In the genomic region with DNA sequence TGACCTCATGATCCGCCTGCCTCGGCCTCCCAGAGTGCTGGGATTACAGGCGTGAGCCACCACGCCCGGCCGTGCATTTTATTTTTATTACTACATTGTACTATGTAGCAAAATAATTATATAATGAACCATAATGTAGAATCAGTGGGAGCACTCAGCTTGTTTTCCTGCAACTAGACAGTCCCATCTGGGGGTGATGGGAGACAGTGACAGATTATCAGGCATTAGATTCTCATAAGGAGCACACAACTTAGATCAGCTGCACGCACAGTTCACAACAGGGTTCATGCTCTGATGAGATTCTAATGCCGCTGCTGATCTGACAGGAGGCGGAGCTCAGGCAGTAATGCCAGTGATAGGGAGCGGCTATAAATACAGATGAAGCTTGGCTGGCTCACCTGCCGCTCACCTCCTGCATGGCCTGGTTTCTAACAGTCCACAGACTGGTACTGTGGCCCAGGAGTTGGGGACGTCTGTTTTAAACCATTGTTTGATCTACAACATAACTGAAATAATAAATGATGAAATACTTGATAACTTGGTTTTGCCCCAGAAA, we compare ENCODE assay signal across 22 cellular contexts.
DNase-seq lines count a peak whose midpoint lies in the region; FAIRE-seq and TF ChIP-seq lines count a peak whose summit lies in the region.
"Had no signal": no experiment of that assay in that cellular context is flagged by ENCODE, and none has a peak within 500 bp of the region (broad histone marks: within the 10 kb centered on the region; RNA-seq: fewer than 3 reads in every experiment).

No MANE protein-coding gene starts in this region.

- in situ Hi-C loops in G401 (cut with HindIII; ENCODE audit: low sequenced_read_pairs): no loop called here

- H3K36me3 ChIP-seq in small intestine (ENCODE audit: control insufficient read depth in 2 of 2, insufficient read depth in 2 of 2, low read length in 2 of 2): no peaks in the 10 kb centered on the region
- no peaks in the 10 kb centered on the region for H3K36me3 ChIP-seq in kidney (ENCODE audit: control insufficient read depth in 1 of 2, insufficient read depth in 2 of 2, low read length in 2 of 2)
- H3K36me3 ChIP-seq: BLaER1 treated with 17β-estradiol and CSF1 and Interleukin-3, amounts not matched to agents 10 nM and 100 nM; HAP-1 had no signal

- no peaks in the 10 kb centered on the region for H3K27me3 ChIP-seq in small intestine (ENCODE audit: control insufficient read depth in 2 of 2, insufficient read depth in 2 of 2, low read length in 2 of 2)
- H3K27me3 ChIP-seq: BLaER1 treated with 17β-estradiol and CSF1 and Interleukin-3, amounts not matched to agents 10 nM and 100 nM had no signal

- no peak for TF ChIP-seq CTCF in VCaP (conservative IDR thresholded peaks at IDR 0.05)
- TF ChIP-seq CTCF in kidney (IDR thresholded peaks at IDR 0.05; ENCODE audit: borderline replicate concordance, extremely low read depth, insufficient read depth): no peak
- TF ChIP-seq CTCF in GM10248 (IDR thresholded peaks at IDR 0.05; ENCODE audit: control extremely low read depth, extremely low read depth, low read depth, missing control alignments): no peak

- intact Hi-C loops in kidney (cut with DNase I): no loop called here

- CTCF ChIA-PET in HEK293T (lab: Yijun Ruan, JAX): no interaction called here
- CTCF ChIA-PET in GM10248 (lab: Yijun Ruan, JAX): no interaction called here

- FAIRE-seq in small intestine (lab: Jason Lieb, UNC) (no peak), kidney (lab: Jason Lieb, UNC) (no peak)
- FAIRE-seq: GM12892 had no signal

- H3K4me1 ChIP-seq in small intestine (ENCODE audit: control insufficient read depth in 2 of 2, insufficient read depth in 1 of 2, low read depth in 1 of 2, low read length in 1 of 2) (no peaks in the 10 kb centered on the region), kidney (ENCODE audit: control insufficient read depth in 1 of 2, insufficient read depth in 1 of 2, low read depth in 1 of 2, low read length in 2 of 2) (no peaks in the 10 kb centered on the region)
- H3K4me1 ChIP-seq: BLaER1 treated with 17β-estradiol and CSF1 and Interleukin-3, amounts not matched to agents 10 nM and 100 nM had no signal

- POLR2A ChIA-PET in HEK293T (lab: Yijun Ruan, JAX): no interaction called here
- POLR2A ChIA-PET in GM10248 (lab: Yijun Ruan, JAX): no interaction called here

- peak; percentile 22 for DNase-seq in G401 (ENCODE audit: low spot score)
- DNase-seq in HEK293T (ENCODE audit: extremely low spot score): no peak
- peak; percentile 46 for DNase-seq in small intestine
- DNase-seq in kidney: no peak
- no peak for DNase-seq in GM10248 (ENCODE audit: extremely low spot score)
- no peak for DNase-seq in NCI-H1436 treated with DMSO at 0.1 percent for 48 hours (lab: John Stamatoyannopoulos, UW)
- DNase-seq: Caco-2; CD4-positive, alpha-beta memory T cell; DND-41; Karpas-422; NCI-H1694 treated with DMSO at 0.1 percent for 48 hours; NCI-H2081 treated with DMSO at 0.1 percent for 48 hours; NCI-H2171 treated with DMSO at 0.1 percent for 48 hours; NCI-H526 treated with DMSO at 0.1 percent for 48 hours; PC-9; RPMI8226; SIG-M5 had no signal

- H3K4me3 ChIP-seq in small intestine (ENCODE audit: low read depth in 1 of 2, low read length in 2 of 2) (no peak overlapping the region), kidney (ENCODE audit: low read length in 2 of 2) (no peak overlapping the region)
- H3K4me3 ChIP-seq: BLaER1 treated with 17β-estradiol and CSF1 and Interleukin-3, amounts not matched to agents 10 nM and 100 nM; GM23338; HAP-1; PC-9 had no signal

- H3K9ac ChIP-seq in kidney (ENCODE audit: low read length in 2 of 2): no peak overlapping the region
- H3K9ac ChIP-seq: BLaER1 treated with 17β-estradiol and CSF1 and Interleukin-3, amounts not matched to agents 10 nM and 100 nM had no signal

- no peaks in the 10 kb centered on the region for H3K9me3 ChIP-seq in small intestine (ENCODE audit: control insufficient read depth, low read depth)
- H3K9me3 ChIP-seq in kidney (ENCODE audit: control insufficient read depth in 1 of 2, low read length in 2 of 2): no peaks in the 10 kb centered on the region
- H3K9me3 ChIP-seq: BLaER1 treated with 17β-estradiol and CSF1 and Interleukin-3, amounts not matched to agents 10 nM and 100 nM; Caco-2; HAP-1 had no signal

- 70 to 91% (median 78%) methylated on average over 12 of the region's 12 CpGs for WGBS in small intestine, 3 donors

- H3K27ac ChIP-seq in VCaP (peak overlapping the region; percentile 59; the same call in 1 of the 2 replicates), small intestine (ENCODE audit: low read depth in 1 of 2, low read length in 1 of 2) (no peak overlapping the region), kidney (ENCODE audit: low read depth in 2 of 2, low read length in 2 of 2) (no peak overlapping the region)
- H3K27ac ChIP-seq: BLaER1 treated with 17β-estradiol and CSF1 and Interleukin-3, amounts not matched to agents 10 nM and 100 nM; PC-9 had no signal

TF ChIP-seq in HEK293T, 16 proteins besides CTCF, POLR2A, EP300 and RAD21:
- no peak for TF ChIP-seq SP1 (IDR thresholded peaks at IDR 0.05)
- no peak for TF ChIP-seq L3MBTL2 (conservative IDR thresholded peaks at IDR 0.05)
- no peak for TF ChIP-seq CTBP1 (IDR thresholded peaks at IDR 0.05; ENCODE audit: borderline replicate concordance)
- TF ChIP-seq HDGF (IDR thresholded peaks at IDR 0.05; ENCODE audit: borderline replicate concordance): no peak
- no peak for TF ChIP-seq NFRKB (IDR thresholded peaks at IDR 0.05)
- no peak for TF ChIP-seq FOXA1 (IDR thresholded peaks at IDR 0.05)
- TF ChIP-seq ZNF384 (IDR thresholded peaks at IDR 0.05): no peak
- TF ChIP-seq, protein P1, sequence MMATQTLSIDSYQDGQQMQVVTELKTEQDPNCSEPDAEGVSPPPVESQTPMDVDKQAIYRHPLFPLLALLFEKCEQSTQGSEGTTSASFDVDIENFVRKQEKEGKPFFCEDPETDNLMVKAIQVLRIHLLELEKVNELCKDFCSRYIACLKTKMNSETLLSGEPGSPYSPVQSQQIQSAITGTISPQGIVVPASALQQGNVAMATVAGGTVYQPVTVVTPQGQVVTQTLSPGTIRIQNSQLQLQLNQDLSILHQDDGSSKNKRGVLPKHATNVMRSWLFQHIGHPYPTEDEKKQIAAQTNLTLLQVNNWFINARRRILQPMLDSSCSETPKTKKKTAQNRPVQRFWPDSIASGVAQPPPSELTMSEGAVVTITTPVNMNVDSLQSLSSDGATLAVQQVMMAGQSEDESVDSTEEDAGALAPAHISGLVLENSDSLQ (IDR thresholded peaks at IDR 0.05): peak; percentile 80
TF ChIP-seq in HEK293T: peak in this region for 1.

Comparison
In these comparisons a context has a peak if more than half of its experiments do, and no peak if none do; other contexts are left out.
1. DNase-seq: peak in G401 (single experiment) and small intestine (single experiment); none in HEK293T (single experiment), kidney (single experiment), GM10248 (single experiment) and NCI-H1436 treated with DMSO at 0.1 percent for 48 hours (single experiment).